In genomic region chr5:81556809-81557208, GRCh38 we compare ENCODE assay signal across 25 cellular contexts.
DNase-seq lines count a peak whose midpoint lies in the region; ATAC-seq and TF ChIP-seq lines count a peak whose summit lies in the region.
"Had no signal": no experiment of that assay in that cellular context is flagged by ENCODE, and none has a peak within 500 bp of the region (broad histone marks: within the 10 kb centered on the region; RNA-seq: fewer than 3 reads in every experiment).

No MANE protein-coding gene starts in this region.

- TF ChIP-seq EP300 in tibial nerve (IDR thresholded peaks at IDR 0.05) = no peak

- POLR2A ChIA-PET in HEK293 (lab: Yijun Ruan, JAX) = no interaction called here

- no peak for TF ChIP-seq POLR2A in tibial nerve (IDR thresholded peaks at IDR 0.05)

- no peaks in the 10 kb centered on the region for H3K27me3 ChIP-seq in tibial nerve
- H3K27me3 ChIP-seq: Peyer's patch, SJSA1, testis, vagina had no signal

- H3K4me3 Mint-ChIP-seq in T-helper 2 cell treated with Interferon-gamma antibody and Interleukin-4, amounts not matched to agents 5 μg/mL and 100 μg/mL, for 36 hours = no peak overlapping the region
- H3K4me3 Mint-ChIP-seq: activated CD4-positive, alpha-beta T cell treated with anti-CD3 and anti-CD28 coated beads, Interleukin-2, amount 10 ng/mL, durations not matched to agents 7 days and 5 days; activated naive CD4-positive, alpha-beta T cell treated with anti-CD3 and anti-CD28 coated beads for 36 hours; CD4-positive, CD25-positive, alpha-beta regulatory T cell; naive thymus-derived CD8-positive, alpha-beta T cell; stimulated activated memory B cell treated with anti-CD40 and anti-IgM and Interleukin-4, amounts not matched to agents 10 μg/mL and 1 μg/mL and 100 μg/mL, for 72 hours had no signal

- in situ Hi-C loops in GM13976 (cut with MboI; ENCODE audit: low sequenced_read_pairs, unreplicated experiment) = no loop called here

- no peak overlapping the region for H3K4me3 ChIP-seq in HEK293 (ENCODE audit: low read depth, low read length)
- no peak overlapping the region for H3K4me3 ChIP-seq in epithelial cell of esophagus (ENCODE audit: low read length)
- no peak overlapping the region for H3K4me3 ChIP-seq in tibial nerve
- H3K4me3 ChIP-seq: Peyer's patch, SJSA1, testis, vagina had no signal

- H3K4me1 Mint-ChIP-seq in T-helper 2 cell treated with Interferon-gamma antibody and Interleukin-4, amounts not matched to agents 5 μg/mL and 100 μg/mL, for 36 hours (ENCODE audit: low read depth) = peaks cover 23% of the 10 kb centered on the region

- CTCF ChIA-PET in HEK293 (lab: Yijun Ruan, JAX) = interaction anchor here (0.7 kb wide), 1 partner anchor 23 kb away, joined by 3 read pairs; no protein-coding TSS in a partner anchor

- H3K36me3 ChIP-seq in HEK293 (ENCODE audit: control insufficient read depth in 2 of 2, insufficient read depth in 1 of 2, low read length in 2 of 2) (no peaks in the 10 kb centered on the region), tibial nerve (no peaks in the 10 kb centered on the region)
- H3K36me3 ChIP-seq: Peyer's patch, SJSA1, vagina had no signal

- DNase-seq in GM13976 (ENCODE audit: low spot score) (peak; percentile 12), epithelial cell of esophagus (ENCODE audit: low read depth) (peak; percentile 37), tibial nerve (ENCODE audit: low spot score in 2 of 2) (no peak), NCI-H1694 treated with DMSO at 0.1 percent for 48 hours (lab: John Stamatoyannopoulos, UW) (no peak)
- no peak for DNase-seq in T-helper 2 cell treated with Interferon-gamma antibody and Interleukin-4, amounts not matched to agents 5 μg/mL and 100 μg/mL, for 36 hours (ENCODE audit: low spot score)
- DNase-seq: activated CD4-positive, alpha-beta T cell treated with anti-CD3 and anti-CD28 coated beads, Interleukin-2, amount 10 ng/mL, durations not matched to agents 7 days and 5 days; activated naive CD4-positive, alpha-beta T cell treated with anti-CD3 and anti-CD28 coated beads for 36 hours; CD4-positive, CD25-positive, alpha-beta regulatory T cell; cerebellar nuclear complex; foreskin fibroblast; naive thymus-derived CD8-positive, alpha-beta T cell; NCI-H1417 treated with DMSO at 0.1 percent for 48 hours; NCI-H2107; NCI-H524; Peyer's patch; small intestine; stimulated activated CD4-positive, alpha-beta T cell treated with anti-CD3 and anti-CD28 coated beads, Interleukin-2, amount 100 ng/mL, for 24 hours; testis had no signal

- no peaks in the 10 kb centered on the region for H3K9me3 Mint-ChIP-seq in T-helper 2 cell treated with Interferon-gamma antibody and Interleukin-4, amounts not matched to agents 5 μg/mL and 100 μg/mL, for 36 hours
- H3K9me3 Mint-ChIP-seq: activated CD4-positive, alpha-beta T cell treated with anti-CD3 and anti-CD28 coated beads, Interleukin-2, amount 10 ng/mL, durations not matched to agents 7 days and 5 days; activated naive CD4-positive, alpha-beta T cell treated with anti-CD3 and anti-CD28 coated beads for 36 hours; naive thymus-derived CD8-positive, alpha-beta T cell; stimulated activated memory B cell treated with anti-CD40 and anti-IgM and Interleukin-4, amounts not matched to agents 10 μg/mL and 1 μg/mL and 100 μg/mL, for 72 hours had no signal

- no peaks in the 10 kb centered on the region for H3K36me3 Mint-ChIP-seq in T-helper 2 cell treated with Interferon-gamma antibody and Interleukin-4, amounts not matched to agents 5 μg/mL and 100 μg/mL, for 36 hours (ENCODE audit: low read depth)
- H3K36me3 Mint-ChIP-seq: CD4-positive, CD25-positive, alpha-beta regulatory T cell had no signal

- H3K27ac ChIP-seq in HEK293 (ENCODE audit: extremely low read depth, low read depth, low read length) (no peak overlapping the region), tibial nerve (no peak overlapping the region)
- H3K27ac ChIP-seq: HL-60, Peyer's patch, SJSA1, testis, vagina had no signal

- H3K9me3 ChIP-seq in HEK293 (ENCODE audit: control insufficient read depth, insufficient read depth, low read depth, low read length) (no peaks in the 10 kb centered on the region), tibial nerve (no peaks in the 10 kb centered on the region)
- H3K9me3 ChIP-seq: Peyer's patch, SJSA1, testis, vagina had no signal

- no peaks in the 10 kb centered on the region for H3K27me3 Mint-ChIP-seq in T-helper 2 cell treated with Interferon-gamma antibody and Interleukin-4, amounts not matched to agents 5 μg/mL and 100 μg/mL, for 36 hours (ENCODE audit: low read depth)
- H3K27me3 Mint-ChIP-seq: activated CD4-positive, alpha-beta T cell treated with anti-CD3 and anti-CD28 coated beads, Interleukin-2, amount 10 ng/mL, durations not matched to agents 7 days and 5 days; CD4-positive, CD25-positive, alpha-beta regulatory T cell; naive thymus-derived CD8-positive, alpha-beta T cell; stimulated activated memory B cell treated with anti-CD40 and anti-IgM and Interleukin-4, amounts not matched to agents 10 μg/mL and 1 μg/mL and 100 μg/mL, for 72 hours had no signal

- peak; percentile 53 for ATAC-seq in GM18870 (IDR thresholded peaks at IDR 0.05; ENCODE audit: unreplicated experiment)
- ATAC-seq: HepG2; naive thymus-derived CD8-positive, alpha-beta T cell; stimulated activated memory B cell treated with anti-CD40 and anti-IgM and Interleukin-4, amounts not matched to agents 10 μg/mL and 1 μg/mL and 100 μg/mL, for 72 hours had no signal

- TF ChIP-seq CTCF in GM13976 (IDR thresholded peaks at IDR 0.05; ENCODE audit: borderline replicate concordance, control extremely low read depth, extremely low read depth, insufficient read depth, missing control alignments) (no peak), HEK293 (tag by site-specific recombination; IDR thresholded peaks at IDR 0.05) (no peak), epithelial cell of esophagus (IDR thresholded peaks at IDR 0.05; ENCODE audit: insufficient read depth, low read depth, low read length, missing control alignments) (no peak), tibial nerve (IDR thresholded peaks at IDR 0.05) (no peak)

- peaks cover 5% of the 10 kb centered on the region; the same call in 1 of the 2 replicates for H3K4me1 ChIP-seq in HEK293 (ENCODE audit: control insufficient read depth, insufficient read depth, low read length)
- H3K4me1 ChIP-seq in tibial nerve = peaks cover 0 to 26% (median 2%) of the 10 kb centered on the region in 4 donors
- H3K4me1 ChIP-seq: SJSA1 had no signal

- H3K27ac Mint-ChIP-seq in T-helper 2 cell treated with Interferon-gamma antibody and Interleukin-4, amounts not matched to agents 5 μg/mL and 100 μg/mL, for 36 hours = no peak overlapping the region
- H3K27ac Mint-ChIP-seq: activated CD4-positive, alpha-beta T cell treated with anti-CD3 and anti-CD28 coated beads, Interleukin-2, amount 10 ng/mL, durations not matched to agents 7 days and 5 days; activated naive CD4-positive, alpha-beta T cell treated with anti-CD3 and anti-CD28 coated beads for 36 hours; CD4-positive, CD25-positive, alpha-beta regulatory T cell; naive thymus-derived CD8-positive, alpha-beta T cell; stimulated activated memory B cell treated with anti-CD40 and anti-IgM and Interleukin-4, amounts not matched to agents 10 μg/mL and 1 μg/mL and 100 μg/mL, for 72 hours had no signal

TF ChIP-seq in HEK293, 187 proteins besides CTCF, POLR2A, EP300 and RAD21:
- TF ChIP-seq KLF1 (tag by site-specific recombination; IDR thresholded peaks at IDR 0.05) = no peak
- 0 out of 2 replicates have a peak, but pooled peaks have one; percentile 10 for TF ChIP-seq PRDM1 (tag by site-specific recombination; IDR thresholded peaks at IDR 0.05)
TF ChIP-seq in HEK293: peak in this region for 1.

Comparison
In these comparisons a context has a peak if more than half of its experiments do, and no peak if none do; other contexts are left out.
1. DNase-seq: peak in GM13976 (single experiment) and epithelial cell of esophagus (single experiment); none in T-helper 2 cell treated with Interferon-gamma antibody and Interleukin-4, amounts not matched to agents 5 μg/mL and 100 μg/mL, for 36 hours (single experiment), tibial nerve (0 of 2) and NCI-H1694 treated with DMSO at 0.1 percent for 48 hours (single experiment).